Comparison of ENCODE assay signal across 13 cellular contexts in genomic region chr5:344668-345067, GRCh38. TPM values are rescaled to one million over a fixed set of nuclear protein-coding genes. Genes with fewer than 3 reads are reported as not detected.
DNase-seq lines count a peak whose midpoint lies in the region; TF ChIP-seq lines count a peak whose summit lies in the region.
"Had no signal": no experiment of that assay in that cellular context is flagged by ENCODE, and none has a peak within 500 bp of the region (broad histone marks: within the 10 kb centered on the region; RNA-seq: fewer than 3 reads in every experiment).

No MANE protein-coding gene starts in this region.

- H3K4me1 ChIP-seq in mesenchymal stem cell (ENCODE audit: control insufficient read depth, insufficient read depth, low read depth, low read length) = peaks cover 21% of the 10 kb centered on the region
- H3K4me1 ChIP-seq in A673 (ENCODE audit: insufficient read depth, low read length, poor library complexity, severe bottlenecking) = peaks cover 11% of the 10 kb centered on the region

- H2AK5ac ChIP-seq in mesenchymal stem cell (ENCODE audit: low read length, severe bottlenecking) = no peak overlapping the region

- no peak overlapping the region for H4K91ac ChIP-seq in mesenchymal stem cell (ENCODE audit: low read length)

- no peaks in the 10 kb centered on the region for H3K79me1 ChIP-seq in mesenchymal stem cell (replicated peaks; ENCODE audit: low read length, poor library complexity, severe bottlenecking)

- peaks cover 47% of the 10 kb centered on the region for H3K36me3 Mint-ChIP-seq in activated CD4-positive, alpha-beta T cell treated with anti-CD3 and anti-CD28 coated beads, Interleukin-2, amount 10 ng/mL, durations not matched to agents 7 days and 5 days (ENCODE audit: low read depth)
- peaks cover 14% of the 10 kb centered on the region for H3K36me3 Mint-ChIP-seq in activated T-helper 1 cell treated with anti-CD3 and anti-CD28 coated beads, Interleukin-12 subunit alpha, Interleukin-12 subunit beta, Interleukin-2, Interleukin-4 antibody, amounts not matched to agents 30 ng/mL and 10 ng/mL and 1 ng/mL, durations not matched to agents 14 hours and 24 hours and 36 hours (ENCODE audit: low read depth)

- WGBS in mesenchymal stem cell = 100% methylated on average over 8 of the region's 8 CpGs

- TF ChIP-seq CTCF in GM10248 (IDR thresholded peaks at IDR 0.05; ENCODE audit: control extremely low read depth, extremely low read depth, low read depth, missing control alignments) (no peak), A673 (conservative IDR thresholded peaks at IDR 0.05; ENCODE audit: low read depth, low read length) (no peak)

- no peak overlapping the region for H3K4me3 ChIP-seq in mesenchymal stem cell (ENCODE audit: insufficient read depth in 1 of 2, low read depth in 1 of 2, low read length in 2 of 2)
- no peak overlapping the region for H3K4me3 ChIP-seq in A673 (ENCODE audit: low read depth, low read length, poor library complexity, severe bottlenecking)

- peak overlapping the region in 1 of 2 experiments; percentile 71 for H3K18ac ChIP-seq in mesenchymal stem cell (ENCODE audit: low read depth in 1 of 2, low read length in 2 of 2)

- H4K8ac ChIP-seq in mesenchymal stem cell (ENCODE audit: low read length) = peak overlapping the region; percentile 91

- no peak overlapping the region for H3K4me2 ChIP-seq in mesenchymal stem cell (ENCODE audit: low read length, poor library complexity, severe bottlenecking)

- H3K9me3 ChIP-seq in mesenchymal stem cell (ENCODE audit: control insufficient read depth, low read length) = no peaks in the 10 kb centered on the region
- no peaks in the 10 kb centered on the region for H3K9me3 ChIP-seq in A673 (ENCODE audit: low read depth, low read length, poor library complexity, severe bottlenecking)

- POLR2A ChIA-PET in activated CD4-positive, alpha-beta T cell treated with anti-CD3 and anti-CD28 coated beads, Interleukin-2, amount 10 ng/mL, durations not matched to agents 7 days and 5 days (lab: Charles Lee) = no interaction called here
- POLR2A ChIA-PET in GM10248 (lab: Yijun Ruan, JAX) = interaction anchor here (0.6 to 1.1 kb wide), 3 partner anchors 9 to 74 kb away, joined by 3 read pairs; no protein-coding TSS in a partner anchor
- POLR2A ChIA-PET in A673 (lab: Charles Lee; ENCODE audit: low non-redundant PET) = no interaction called here

- CTCF ChIA-PET in activated CD4-positive, alpha-beta T cell treated with anti-CD3 and anti-CD28 coated beads, Interleukin-2, amount 10 ng/mL, durations not matched to agents 7 days and 5 days (lab: Charles Lee) = interaction anchor here (1.0 kb wide), 1 partner anchor 81 kb away, joined by 3 read pairs; no protein-coding TSS in a partner anchor
- CTCF ChIA-PET in GM10248 (lab: Yijun Ruan, JAX) = interaction anchor here (1.0 to 1.1 kb wide), 3 partner anchors 9 to 59 kb away, joined by 3 read pairs; no protein-coding TSS in a partner anchor
- CTCF ChIA-PET in A673 (lab: Charles Lee) = no interaction called here

- peak overlapping the region; percentile 75 for H3K27ac Mint-ChIP-seq in activated CD4-positive, alpha-beta T cell treated with anti-CD3 and anti-CD28 coated beads, Interleukin-2, amount 10 ng/mL, durations not matched to agents 7 days and 5 days
- peak overlapping the region; percentile 77 for H3K27ac Mint-ChIP-seq in activated T-helper 1 cell treated with anti-CD3 and anti-CD28 coated beads, Interleukin-12 subunit alpha, Interleukin-12 subunit beta, Interleukin-2, Interleukin-4 antibody, amounts not matched to agents 30 ng/mL and 10 ng/mL and 1 ng/mL, durations not matched to agents 14 hours and 24 hours and 36 hours
- H3K27ac Mint-ChIP-seq: CD4-positive, alpha-beta T cell had no signal

- no TSS peak for BruUV-seq in A673 (replicated peaks; lab: Mats Ljungman, UMichigan)

- H3K27me3 ChIP-seq in mesenchymal stem cell (ENCODE audit: control insufficient read depth in 1 of 2, insufficient read depth in 1 of 2, low read length in 2 of 2) = no peaks in the 10 kb centered on the region
- H3K27me3 ChIP-seq in A673 (replicated peaks; ENCODE audit: insufficient read depth, low read depth, low read length, poor library complexity) = no peaks in the 10 kb centered on the region

- H3K36me3 ChIP-seq in mesenchymal stem cell (ENCODE audit: control insufficient read depth in 1 of 2, insufficient read depth in 2 of 2, low read depth in 1 of 2, low read length in 2 of 2) (peaks cover 4 to 17% of the 10 kb centered on the region in 2 experiments), A673 (ENCODE audit: insufficient read depth, low read length, poor library complexity, severe bottlenecking) (no peaks in the 10 kb centered on the region)

- no peaks in the 10 kb centered on the region for H3K27me3 Mint-ChIP-seq in activated CD4-positive, alpha-beta T cell treated with anti-CD3 and anti-CD28 coated beads, Interleukin-2, amount 10 ng/mL, durations not matched to agents 7 days and 5 days
- no peaks in the 10 kb centered on the region for H3K27me3 Mint-ChIP-seq in activated T-helper 1 cell treated with anti-CD3 and anti-CD28 coated beads, Interleukin-12 subunit alpha, Interleukin-12 subunit beta, Interleukin-2, Interleukin-4 antibody, amounts not matched to agents 30 ng/mL and 10 ng/mL and 1 ng/mL, durations not matched to agents 14 hours and 24 hours and 36 hours (ENCODE audit: insufficient read depth)

- peak overlapping the region in 1 of 2 experiments; percentile 95 for H3K23ac ChIP-seq in mesenchymal stem cell (ENCODE audit: low read length in 2 of 2)

- peaks cover 61% of the 10 kb centered on the region for H3K4me1 Mint-ChIP-seq in activated CD4-positive, alpha-beta T cell treated with anti-CD3 and anti-CD28 coated beads, Interleukin-2, amount 10 ng/mL, durations not matched to agents 7 days and 5 days
- peaks cover 38% of the 10 kb centered on the region for H3K4me1 Mint-ChIP-seq in activated T-helper 1 cell treated with anti-CD3 and anti-CD28 coated beads, Interleukin-12 subunit alpha, Interleukin-12 subunit beta, Interleukin-2, Interleukin-4 antibody, amounts not matched to agents 30 ng/mL and 10 ng/mL and 1 ng/mL, durations not matched to agents 14 hours and 24 hours and 36 hours (ENCODE audit: low read depth)

- no peak for DNase-seq in activated CD4-positive, alpha-beta T cell treated with anti-CD3 and anti-CD28 coated beads, Interleukin-2, amount 10 ng/mL, durations not matched to agents 7 days and 5 days
- DNase-seq in activated CD4-positive, alpha-beta T cell treated with anti-CD3 and anti-CD28 coated beads, Interleukin-2, amount 50 U/mL, for 4 hours = no peak
- DNase-seq in GM10248 (ENCODE audit: extremely low spot score) (peak; percentile 13), mesenchymal stem cell (no peak), A673 (ENCODE audit: low spot score) (no peak), NCI-H1105 treated with DMSO at 0.1 percent for 48 hours (lab: John Stamatoyannopoulos, UW) (no peak), NCI-H1048 (lab: John Stamatoyannopoulos, UW) (no peak)
- no peak for DNase-seq in activated T-helper 1 cell treated with anti-CD3 and anti-CD28 coated beads, Interleukin-12 subunit alpha, Interleukin-12 subunit beta, Interleukin-2, Interleukin-4 antibody, amounts not matched to agents 30 ng/mL and 10 ng/mL and 1 ng/mL, durations not matched to agents 14 hours and 24 hours and 36 hours (ENCODE audit: low spot score)
- DNase-seq: AML-193, DMS79, GDM1, NCI-H1930 had no signal

- no peak overlapping the region for H2BK15ac ChIP-seq in mesenchymal stem cell (ENCODE audit: low read depth, poor library complexity, severe bottlenecking)

- H3K9ac ChIP-seq in mesenchymal stem cell (ENCODE audit: low read length) = no peak overlapping the region

- peak overlapping the region in 1 of 2 experiments; percentile 94 for H3K14ac ChIP-seq in mesenchymal stem cell (ENCODE audit: low read length in 2 of 2)

- H3K4me3 Mint-ChIP-seq in activated CD4-positive, alpha-beta T cell treated with anti-CD3 and anti-CD28 coated beads, Interleukin-2, amount 10 ng/mL, durations not matched to agents 7 days and 5 days = peak overlapping the region; percentile 43
- H3K4me3 Mint-ChIP-seq in activated T-helper 1 cell treated with anti-CD3 and anti-CD28 coated beads, Interleukin-12 subunit alpha, Interleukin-12 subunit beta, Interleukin-2, Interleukin-4 antibody, amounts not matched to agents 30 ng/mL and 10 ng/mL and 1 ng/mL, durations not matched to agents 14 hours and 24 hours and 36 hours = no peak overlapping the region
- H3K4me3 Mint-ChIP-seq: CD4-positive, alpha-beta T cell had no signal

- intact Hi-C loops in activated T-helper 1 cell treated with anti-CD3 and anti-CD28 coated beads, Interleukin-12 subunit alpha, Interleukin-12 subunit beta, Interleukin-2, Interleukin-4 antibody, amounts not matched to agents 30 ng/mL and 10 ng/mL and 1 ng/mL, durations not matched to agents 14 hours and 24 hours and 36 hours (cut with micrococcal nuclease) = no loop called here
- intact Hi-C loops in A673 (cut with micrococcal nuclease; ENCODE audit: unreplicated experiment) = no loop called here

- peak overlapping the region in 1 of 2 experiments; percentile 91 for H2BK12ac ChIP-seq in mesenchymal stem cell (ENCODE audit: low read length in 2 of 2)

- H2AFZ ChIP-seq in mesenchymal stem cell (ENCODE audit: low read depth, low read length) = no peak overlapping the region

- H3K9me3 Mint-ChIP-seq in activated CD4-positive, alpha-beta T cell treated with anti-CD3 and anti-CD28 coated beads, Interleukin-2, amount 10 ng/mL, durations not matched to agents 7 days and 5 days = peaks cover 5% of the 10 kb centered on the region
- H3K9me3 Mint-ChIP-seq in activated T-helper 1 cell treated with anti-CD3 and anti-CD28 coated beads, Interleukin-12 subunit alpha, Interleukin-12 subunit beta, Interleukin-2, Interleukin-4 antibody, amounts not matched to agents 30 ng/mL and 10 ng/mL and 1 ng/mL, durations not matched to agents 14 hours and 24 hours and 36 hours = no peaks in the 10 kb centered on the region
- H3K9me3 Mint-ChIP-seq: CD4-positive, alpha-beta T cell had no signal

- no peak overlapping the region for H2BK120ac ChIP-seq in mesenchymal stem cell (ENCODE audit: low read depth, low read length)

- H2BK5ac ChIP-seq in mesenchymal stem cell (ENCODE audit: low read depth, low read length, poor library complexity, severe bottlenecking) = no peak overlapping the region

- no peak overlapping the region for H3K4ac ChIP-seq in mesenchymal stem cell (ENCODE audit: low read depth in 1 of 2, low read length in 2 of 2)

- no peak overlapping the region for H3K27ac ChIP-seq in mesenchymal stem cell (ENCODE audit: low read length, poor library complexity, severe bottlenecking)
- H3K27ac ChIP-seq in A673 (ENCODE audit: low read depth, low read length, poor library complexity, severe bottlenecking) = no peak overlapping the region

RNA-seq across cellular contexts. Expression of gene AHRR, which starts 23.2 kb away (rescaled TPM):
- total RNA-seq in activated CD4-positive, alpha-beta T cell treated with anti-CD3 and anti-CD28 coated beads, Interleukin-2, amount 10 ng/mL, durations not matched to agents 7 days and 5 days = 10 to 100 TPM; 28.3 to 34.9 TPM
- 22.7 and 23.7 TPM in 2 replicates for total RNA-seq in activated T-helper 1 cell treated with anti-CD3 and anti-CD28 coated beads, Interleukin-12 subunit alpha, Interleukin-12 subunit beta, Interleukin-2, Interleukin-4 antibody, amounts not matched to agents 30 ng/mL and 10 ng/mL and 1 ng/mL, durations not matched to agents 14 hours and 24 hours and 36 hours
- polyA plus RNA-seq in mesenchymal stem cell (2013, experiment 1 of 2) = 12.1 TPM
- 12.0 TPM for polyA plus RNA-seq in mesenchymal stem cell (2013, experiment 2 of 2)
- total RNA-seq in A673 (2021) = 2.0 and 2.2 TPM in 2 replicates
